In genomic region chr10:15589109-15589508, GRCh38 we compare ENCODE assay signal across 17 cellular contexts.
"Had no signal": no experiment of that assay in that cellular context is flagged by ENCODE, and none has a peak within 500 bp of the region (broad histone marks: within the 10 kb centered on the region; RNA-seq: fewer than 3 reads in every experiment).

No MANE protein-coding gene starts in this region.

- H3K4me1 ChIP-seq: gastrocnemius medialis, prostate gland had no signal

- H3K9me3 Mint-ChIP-seq: activated CD4-positive, alpha-beta memory T cell treated with anti-CD3 and anti-CD28 coated beads for 36 hours; memory B cell had no signal

- H3K9me3 ChIP-seq: gastrocnemius medialis, prostate gland, upper lobe of left lung had no signal

- H3K4me3 ChIP-seq: gastrocnemius medialis, prostate gland, upper lobe of left lung had no signal

- DNase-seq: activated CD4-positive, alpha-beta memory T cell treated with anti-CD3 and anti-CD28 coated beads for 36 hours; activated CD4-positive, alpha-beta T cell treated with anti-CD3 and anti-CD28 coated beads for 4 hours; activated naive CD4-positive, alpha-beta T cell treated with Interleukin-2 at 50 U/mL for 16 hours; activated naive CD8-positive, alpha-beta T cell treated with anti-CD3 and anti-CD28 coated beads for 36 hours; activated T-cell treated with anti-CD3 and anti-CD28 coated beads, Interleukin-2, amount 50 U/mL, for 48 hours; effector CD4-positive, alpha-beta T cell; gastrocnemius medialis; islet precursor cell; left colon; naive thymus-derived CD4-positive, alpha-beta T cell; stimulated activated CD4-positive, alpha-beta T cell treated with anti-CD3 and anti-CD28 coated beads, Interleukin-4, amount 100 ng/mL, for 24 hours; stimulated activated naive CD4-positive, alpha-beta T cell treated with Interleukin-2 at 50 U/mL for 16 hours; T-helper 9 cell; upper lobe of left lung had no signal

- H3K27ac Mint-ChIP-seq: activated CD4-positive, alpha-beta memory T cell treated with anti-CD3 and anti-CD28 coated beads for 36 hours; activated naive CD8-positive, alpha-beta T cell treated with anti-CD3 and anti-CD28 coated beads for 36 hours; memory B cell; naive thymus-derived CD4-positive, alpha-beta T cell; WTC11 had no signal

- H3K4me1 Mint-ChIP-seq: activated naive CD8-positive, alpha-beta T cell treated with anti-CD3 and anti-CD28 coated beads for 36 hours; memory B cell; naive thymus-derived CD4-positive, alpha-beta T cell; WTC11 had no signal

- ATAC-seq: gastrocnemius medialis; left colon; naive thymus-derived CD4-positive, alpha-beta T cell; WTC11 had no signal

- H3K36me3 Mint-ChIP-seq: activated CD4-positive, alpha-beta memory T cell treated with anti-CD3 and anti-CD28 coated beads for 36 hours; activated naive CD8-positive, alpha-beta T cell treated with anti-CD3 and anti-CD28 coated beads for 36 hours; memory B cell; naive thymus-derived CD4-positive, alpha-beta T cell had no signal

- H3K27me3 Mint-ChIP-seq: memory B cell had no signal

- H3K27me3 ChIP-seq: gastrocnemius medialis, upper lobe of left lung had no signal

- H3K4me3 Mint-ChIP-seq: activated CD4-positive, alpha-beta memory T cell treated with anti-CD3 and anti-CD28 coated beads for 36 hours; activated naive CD8-positive, alpha-beta T cell treated with anti-CD3 and anti-CD28 coated beads for 36 hours; memory B cell; naive thymus-derived CD4-positive, alpha-beta T cell; WTC11 had no signal

- H3K36me3 ChIP-seq: gastrocnemius medialis, prostate gland, upper lobe of left lung had no signal

- H3K27ac ChIP-seq: gastrocnemius medialis, prostate gland, upper lobe of left lung had no signal
